In genomic region chr6:136253734-136254133, GRCh38 we compare ENCODE assay signal across 15 cellular contexts. TPM values are rescaled to one million over a fixed set of nuclear protein-coding genes. Genes with fewer than 3 reads are reported as not detected.
DNase-seq lines count a peak whose midpoint lies in the region; ATAC-seq, FAIRE-seq and TF ChIP-seq lines count a peak whose summit lies in the region.
"Had no signal": no experiment of that assay in that cellular context is flagged by ENCODE, and none has a peak within 500 bp of the region (broad histone marks: within the 10 kb centered on the region; RNA-seq: fewer than 3 reads in every experiment).

No MANE protein-coding gene starts in this region.

- H3K27ac Mint-ChIP-seq in activated naive CD8-positive, alpha-beta T cell: peak overlapping the region; percentile 41
- H3K27ac Mint-ChIP-seq in activated naive CD8-positive, alpha-beta T cell treated with anti-CD3 and anti-CD28 coated beads, Interleukin-2, amount 50 U/mL, for 24 hours: no peak overlapping the region

- no peak for TF ChIP-seq POLR2A in GM12891 (IDR thresholded peaks at IDR 0.05; ENCODE audit: low read depth, low read length)

- H3K9me3 Mint-ChIP-seq in activated naive CD8-positive, alpha-beta T cell (ENCODE audit: low read depth): no peaks in the 10 kb centered on the region
- no peaks in the 10 kb centered on the region for H3K9me3 Mint-ChIP-seq in activated naive CD8-positive, alpha-beta T cell treated with anti-CD3 and anti-CD28 coated beads, Interleukin-2, amount 50 U/mL, for 24 hours
- H3K9me3 Mint-ChIP-seq: CD4-positive, CD25-positive, alpha-beta regulatory T cell had no signal

- H3K4me3 Mint-ChIP-seq in activated naive CD8-positive, alpha-beta T cell: no peak overlapping the region
- no peak overlapping the region for H3K4me3 Mint-ChIP-seq in activated naive CD8-positive, alpha-beta T cell treated with anti-CD3 and anti-CD28 coated beads, Interleukin-2, amount 50 U/mL, for 24 hours

- H3K36me3 Mint-ChIP-seq in activated naive CD8-positive, alpha-beta T cell: no peaks in the 10 kb centered on the region
- H3K36me3 Mint-ChIP-seq in activated naive CD8-positive, alpha-beta T cell treated with anti-CD3 and anti-CD28 coated beads, Interleukin-2, amount 50 U/mL, for 24 hours (ENCODE audit: low read depth): peaks cover 31% of the 10 kb centered on the region

- ATAC-seq in activated naive CD8-positive, alpha-beta T cell treated with anti-CD3 and anti-CD28 coated beads, Interleukin-2, amount 50 U/mL, for 24 hours: no peak
- no peak for ATAC-seq in GM19035 (IDR thresholded peaks at IDR 0.05; ENCODE audit: unreplicated experiment)
- ATAC-seq: GM12878 had no signal

- peaks cover 29% of the 10 kb centered on the region for H3K4me1 Mint-ChIP-seq in activated naive CD8-positive, alpha-beta T cell (ENCODE audit: low read depth)
- peaks cover 40% of the 10 kb centered on the region for H3K4me1 Mint-ChIP-seq in activated naive CD8-positive, alpha-beta T cell treated with anti-CD3 and anti-CD28 coated beads, Interleukin-2, amount 50 U/mL, for 24 hours

- FAIRE-seq in GM12891 (lab: Jason Lieb, UNC): no peak
- FAIRE-seq: GM12878, H1 had no signal

- no peak for DNase-seq in activated naive CD8-positive, alpha-beta T cell treated with anti-CD3 and anti-CD28 coated beads, Interleukin-2, amount 50 U/mL, for 24 hours
- no peak for DNase-seq in GM12891 (ENCODE audit: insufficient read length, low spot score)
- no peak for DNase-seq in amniotic stem cell (lab: John Stamatoyannopoulos, UW)
- DNase-seq in H4 (ENCODE audit: low spot score): no peak
- DNase-seq: ACHN; Calu3; CD4-positive, CD25-positive, alpha-beta regulatory T cell; DMS79; HCEC 1CT; KG1 had no signal

- no peaks in the 10 kb centered on the region for H3K27me3 Mint-ChIP-seq in activated naive CD8-positive, alpha-beta T cell
- peaks cover 2% of the 10 kb centered on the region for H3K27me3 Mint-ChIP-seq in activated naive CD8-positive, alpha-beta T cell treated with anti-CD3 and anti-CD28 coated beads, Interleukin-2, amount 50 U/mL, for 24 hours
- H3K27me3 Mint-ChIP-seq: CD4-positive, CD25-positive, alpha-beta regulatory T cell had no signal

TF ChIP-seq in GM12891, 5 proteins besides CTCF, POLR2A, EP300 and RAD21:
- peak; percentile 42; the same call in 1 of the 2 replicates for TF ChIP-seq POLR2AphosphoS5 (IDR thresholded peaks at IDR 0.05; ENCODE audit: low read depth, low read length)
- no peak for TF ChIP-seq TAF1 (IDR thresholded peaks at IDR 0.05; ENCODE audit: low read depth, low read length)

TF ChIP-seq in PFSK-1, 5 proteins besides CTCF, POLR2A, EP300 and RAD21:
- TF ChIP-seq TAF1 (IDR thresholded peaks at IDR 0.05; ENCODE audit: borderline replicate concordance, insufficient read depth, low read length) (no peak), POLR2AphosphoS5 (IDR thresholded peaks at IDR 0.05; ENCODE audit: low read depth, low read length) (0 out of 2 replicates have a peak, but pooled peaks have one; percentile 6)

RNA-seq across cellular contexts. Expression of gene MTFR2, which starts 3.6 kb away (rescaled TPM):
- 13.1 TPM for polyA plus RNA-seq in GM12891 (2012; ENCODE audit: low read depth, missing spikeins)
- polyA plus RNA-seq in PFSK-1 (2012; ENCODE audit: insufficient read length, low read depth): 7.4 TPM
- total RNA-seq in H4 (2014; rRNA removed; shearing (Covaris generic)): 2.1 and 4.5 TPM in 2 replicates

RNA-seq across cellular contexts. Expression of gene BCLAF1, which starts 35.9 kb away (rescaled TPM):
- 61.7 TPM for polyA plus RNA-seq in GM12891 (2012; ENCODE audit: low read depth, missing spikeins)
- polyA plus RNA-seq in PFSK-1 (2012; ENCODE audit: insufficient read length, low read depth): 29.4 TPM
- total RNA-seq in H4 (2014; rRNA removed; shearing (Covaris generic)): 70.0 and 71.3 TPM in 2 replicates
